25 cellular contexts compared by ENCODE assay signal in genomic region chr15:100147828-100148227, GRCh38.
"Had no signal": no experiment of that assay in that cellular context is flagged by ENCODE, and none has a peak within 500 bp of the region (broad histone marks: within the 10 kb centered on the region; RNA-seq: fewer than 3 reads in every experiment).

No MANE protein-coding gene starts in this region.

- H3K27ac ChIP-seq: coronary artery, prostate gland, sigmoid colon, skin epidermis, spleen, thoracic aorta, tibial nerve, upper lobe of left lung had no signal

- H3K4me3 Mint-ChIP-seq: central memory CD8-positive, alpha-beta T cell; naive thymus-derived CD4-positive, alpha-beta T cell; nephron; stimulated activated naive B cell treated with anti-CD40 and anti-IgM and Interleukin-4, amounts not matched to agents 10 μg/mL and 1 μg/mL and 100 μg/mL, for 72 hours; stimulated activated naive CD8-positive, alpha-beta T cell treated with anti-CD3 and anti-CD28 coated beads, Interleukin-15, Interleukin-2, amounts not matched to agents 100 ng/mL and 50 ng/mL, for 24 hours had no signal

- H3K36me3 ChIP-seq: prostate gland, sigmoid colon, thoracic aorta, upper lobe of left lung had no signal

- H3K4me3 ChIP-seq: coronary artery, lung, prostate gland, sigmoid colon, skin epidermis, spleen, thoracic aorta, tibial nerve, upper lobe of left lung had no signal

- ATAC-seq: left lobe of liver; naive thymus-derived CD4-positive, alpha-beta T cell; right cardiac atrium; stimulated activated naive B cell treated with anti-CD40 and anti-IgM and Interleukin-4, amounts not matched to agents 10 μg/mL and 1 μg/mL and 100 μg/mL, for 72 hours had no signal

- H3K9me3 ChIP-seq: prostate gland had no signal

- H3K4me1 ChIP-seq: prostate gland, sigmoid colon, spleen, tibial nerve, upper lobe of left lung had no signal

- H3K27me3 Mint-ChIP-seq: central memory CD8-positive, alpha-beta T cell; naive thymus-derived CD4-positive, alpha-beta T cell; stimulated activated naive CD8-positive, alpha-beta T cell treated with anti-CD3 and anti-CD28 coated beads, Interleukin-15, Interleukin-2, amounts not matched to agents 100 ng/mL and 50 ng/mL, for 24 hours had no signal

- H3K27ac Mint-ChIP-seq: naive thymus-derived CD4-positive, alpha-beta T cell; nephron; stimulated activated naive B cell treated with anti-CD40 and anti-IgM and Interleukin-4, amounts not matched to agents 10 μg/mL and 1 μg/mL and 100 μg/mL, for 72 hours; stimulated activated naive CD8-positive, alpha-beta T cell treated with anti-CD3 and anti-CD28 coated beads, Interleukin-15, Interleukin-2, amounts not matched to agents 100 ng/mL and 50 ng/mL, for 24 hours had no signal

- H3K4me1 Mint-ChIP-seq: central memory CD8-positive, alpha-beta T cell; naive thymus-derived CD4-positive, alpha-beta T cell; stimulated activated naive B cell treated with anti-CD40 and anti-IgM and Interleukin-4, amounts not matched to agents 10 μg/mL and 1 μg/mL and 100 μg/mL, for 72 hours had no signal

- DNase-seq: dermis blood vessel endothelial cell; effector memory CD4-positive, alpha-beta T cell; erythroblast; hypothalamus; kidney; mesenchymal stem cell; midbrain; naive thymus-derived CD4-positive, alpha-beta T cell; nucleus accumbens; right cardiac atrium; sigmoid colon; spleen; stimulated activated CD4-positive, alpha-beta T cell treated with anti-CD3 and anti-CD28 coated beads, Interleukin-2, amount 100 ng/mL, for 48 hours; stimulated activated naive B cell treated with anti-CD40 and anti-IgM and Interleukin-4, amounts not matched to agents 10 μg/mL and 1 μg/mL and 100 μg/mL, for 72 hours; upper lobe of left lung had no signal

- H3K27me3 ChIP-seq: sigmoid colon, spleen, tibial nerve, upper lobe of left lung had no signal
